2 cellular contexts compared by ENCODE assay signal in genomic region chrX:101686574-101686973, GRCh38.
TF ChIP-seq lines count a peak whose summit lies in the region.

No MANE protein-coding gene starts in this region.

TF ChIP-seq in GM23338, 12 proteins besides CTCF, POLR2A, EP300 and RAD21 (continued from another document):
- TF ChIP-seq, protein P1, sequence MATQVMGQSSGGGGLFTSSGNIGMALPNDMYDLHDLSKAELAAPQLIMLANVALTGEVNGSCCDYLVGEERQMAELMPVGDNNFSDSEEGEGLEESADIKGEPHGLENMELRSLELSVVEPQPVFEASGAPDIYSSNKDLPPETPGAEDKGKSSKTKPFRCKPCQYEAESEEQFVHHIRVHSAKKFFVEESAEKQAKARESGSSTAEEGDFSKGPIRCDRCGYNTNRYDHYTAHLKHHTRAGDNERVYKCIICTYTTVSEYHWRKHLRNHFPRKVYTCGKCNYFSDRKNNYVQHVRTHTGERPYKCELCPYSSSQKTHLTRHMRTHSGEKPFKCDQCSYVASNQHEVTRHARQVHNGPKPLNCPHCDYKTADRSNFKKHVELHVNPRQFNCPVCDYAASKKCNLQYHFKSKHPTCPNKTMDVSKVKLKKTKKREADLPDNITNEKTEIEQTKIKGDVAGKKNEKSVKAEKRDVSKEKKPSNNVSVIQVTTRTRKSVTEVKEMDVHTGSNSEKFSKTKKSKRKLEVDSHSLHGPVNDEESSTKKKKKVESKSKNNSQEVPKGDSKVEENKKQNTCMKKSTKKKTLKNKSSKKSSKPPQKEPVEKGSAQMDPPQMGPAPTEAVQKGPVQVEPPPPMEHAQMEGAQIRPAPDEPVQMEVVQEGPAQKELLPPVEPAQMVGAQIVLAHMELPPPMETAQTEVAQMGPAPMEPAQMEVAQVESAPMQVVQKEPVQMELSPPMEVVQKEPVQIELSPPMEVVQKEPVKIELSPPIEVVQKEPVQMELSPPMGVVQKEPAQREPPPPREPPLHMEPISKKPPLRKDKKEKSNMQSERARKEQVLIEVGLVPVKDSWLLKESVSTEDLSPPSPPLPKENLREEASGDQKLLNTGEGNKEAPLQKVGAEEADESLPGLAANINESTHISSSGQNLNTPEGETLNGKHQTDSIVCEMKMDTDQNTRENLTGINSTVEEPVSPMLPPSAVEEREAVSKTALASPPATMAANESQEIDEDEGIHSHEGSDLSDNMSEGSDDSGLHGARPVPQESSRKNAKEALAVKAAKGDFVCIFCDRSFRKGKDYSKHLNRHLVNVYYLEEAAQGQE (IDR thresholded peaks at IDR 0.05; ENCODE audit: unreplicated experiment): no peak
- TF ChIP-seq ZNF462 (CRISPR knock-in tag; IDR thresholded peaks at IDR 0.05) (no peak), ETS1 (IDR thresholded peaks at IDR 0.05) (no peak)
TF ChIP-seq in GM23338: peak in this region for 0.

TF ChIP-seq in WTC11, 78 proteins besides CTCF, POLR2A, EP300 and RAD21 (continued from another document):
- TF ChIP-seq, protein P2, sequence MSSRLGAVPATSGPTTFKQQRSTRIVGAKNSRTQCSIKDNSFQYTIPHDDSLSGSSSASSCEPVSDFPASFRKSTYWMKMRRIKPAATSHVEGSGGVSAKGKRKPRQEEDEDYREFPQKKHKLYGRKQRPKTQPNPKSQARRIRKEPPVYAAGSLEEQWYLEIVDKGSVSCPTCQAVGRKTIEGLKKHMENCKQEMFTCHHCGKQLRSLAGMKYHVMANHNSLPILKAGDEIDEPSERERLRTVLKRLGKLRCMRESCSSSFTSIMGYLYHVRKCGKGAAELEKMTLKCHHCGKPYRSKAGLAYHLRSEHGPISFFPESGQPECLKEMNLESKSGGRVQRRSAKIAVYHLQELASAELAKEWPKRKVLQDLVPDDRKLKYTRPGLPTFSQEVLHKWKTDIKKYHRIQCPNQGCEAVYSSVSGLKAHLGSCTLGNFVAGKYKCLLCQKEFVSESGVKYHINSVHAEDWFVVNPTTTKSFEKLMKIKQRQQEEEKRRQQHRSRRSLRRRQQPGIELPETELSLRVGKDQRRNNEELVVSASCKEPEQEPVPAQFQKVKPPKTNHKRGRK (CRISPR knock-in tag; IDR thresholded peaks at IDR 0.05; ENCODE audit: borderline replicate concordance): no peak
- TF ChIP-seq AR (CRISPR knock-in tag; IDR thresholded peaks at IDR 0.05) (no peak), ZNF121 (CRISPR knock-in tag; IDR thresholded peaks at IDR 0.05) (no peak), HMGA2 (CRISPR knock-in tag; IDR thresholded peaks at IDR 0.05) (no peak), NFYB (CRISPR knock-in tag; conservative IDR thresholded peaks at IDR 0.05; ENCODE audit: low read depth) (no peak)
